ENCODE assay signal across 1 cellular context in genomic region chr2:11562476-11562875, GRCh38.
TF ChIP-seq lines count a peak whose summit lies in the region.

No MANE protein-coding gene starts in this region.

TF ChIP-seq in HCT116, 20 proteins besides CTCF, POLR2A, EP300 and RAD21:
- TF ChIP-seq ZNF274 (IDR thresholded peaks at IDR 0.05; ENCODE audit: low read depth, low read length) (no peak), SRF (IDR thresholded peaks at IDR 0.05; ENCODE audit: low read depth) (no peak), POLR2AphosphoS5 (IDR thresholded peaks at IDR 0.05; ENCODE audit: low read depth, low read length) (no peak), FOSL1 (IDR thresholded peaks at IDR 0.05; ENCODE audit: low read depth) (no peak), ZFX (IDR thresholded peaks at IDR 0.05) (no peak), EZH2phosphoT487 (IDR thresholded peaks at IDR 0.05; ENCODE audit: borderline replicate concordance) (no peak), JUND (IDR thresholded peaks at IDR 0.05) (no peak), SIN3A (IDR thresholded peaks at IDR 0.05; ENCODE audit: low read depth) (no peak), TCF7L2 (IDR thresholded peaks at IDR 0.05; ENCODE audit: borderline replicate concordance, extremely low read depth, insufficient read depth, insufficient read length) (no peak), CBX3 (IDR thresholded peaks at IDR 0.05; ENCODE audit: low read depth) (no peak), ATF3 (IDR thresholded peaks at IDR 0.05) (no peak), SP1 (IDR thresholded peaks at IDR 0.05; ENCODE audit: low read depth) (no peak), EZH2 (IDR thresholded peaks at IDR 0.05) (no peak), REST (IDR thresholded peaks at IDR 0.05; ENCODE audit: low read depth) (no peak), MAX (IDR thresholded peaks at IDR 0.05) (no peak), EGR1 (IDR thresholded peaks at IDR 0.05; ENCODE audit: low read depth) (no peak), CEBPB (IDR thresholded peaks at IDR 0.05; ENCODE audit: low read depth) (no peak)
